ENCODE assay signal across 1 cellular context in the genomic region with DNA sequence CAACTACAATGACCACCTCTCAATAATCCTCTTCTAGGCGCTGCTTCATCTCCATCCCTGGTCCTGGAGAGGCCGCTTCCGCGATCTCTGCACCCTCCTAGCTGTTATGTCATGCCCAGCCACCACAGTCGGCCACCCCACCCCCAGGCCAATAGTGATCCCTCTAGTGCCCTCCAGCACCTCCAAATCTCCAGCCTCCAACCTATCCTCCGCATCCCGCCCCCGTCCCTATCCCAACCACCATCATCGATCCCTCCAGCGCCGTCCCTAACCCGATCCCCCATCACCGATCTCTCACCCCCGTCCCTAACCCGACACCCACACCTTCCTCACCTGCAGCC.
A peak's percentile ranks its signal among the peaks of the same experiment; 100 is the strongest.
TF ChIP-seq lines count a peak whose summit lies in the region.

No MANE protein-coding gene starts in this region.

TF ChIP-seq in HEK293, 187 proteins besides CTCF, POLR2A, EP300 and RAD21 (continued from another document and continues in another):
- TF ChIP-seq ZNF488 (tag by site-specific recombination; IDR thresholded peaks at IDR 0.05) (no peak), ZNF146 (tag by site-specific recombination; IDR thresholded peaks at IDR 0.05) (no peak; the same call in 1 of the 2 replicates), ZNF626 (tag by site-specific recombination; IDR thresholded peaks at IDR 0.05) (no peak), ZNF701 (tag by site-specific recombination; IDR thresholded peaks at IDR 0.05) (no peak), TRIM28 (IDR thresholded peaks at IDR 0.05; ENCODE audit: borderline replicate concordance, low read length) (no peak), BCL11A (tag by site-specific recombination; IDR thresholded peaks at IDR 0.05; ENCODE audit: low read depth) (no peak), ZNF133 (tag by site-specific recombination; IDR thresholded peaks at IDR 0.05) (no peak), ZBTB44 (tag by site-specific recombination; IDR thresholded peaks at IDR 0.05) (no peak), ZNF302 (tag by site-specific recombination; IDR thresholded peaks at IDR 0.05; ENCODE audit: low read depth) (no peak), ZNF560 (tag by site-specific recombination; IDR thresholded peaks at IDR 0.05; ENCODE audit: borderline replicate concordance) (no peak), ZNF169 (tag by site-specific recombination; IDR thresholded peaks at IDR 0.05) (no peak), ZBTB10 (tag by site-specific recombination; IDR thresholded peaks at IDR 0.05) (peak; percentile 62; the same call in 1 of the 2 replicates), EGR2 (tag by site-specific recombination; IDR thresholded peaks at IDR 0.05; ENCODE audit: low read depth) (peak; percentile 94), ZIC2 (tag by site-specific recombination; IDR thresholded peaks at IDR 0.05) (no peak), WT1 (tag by site-specific recombination; IDR thresholded peaks at IDR 0.05) (no peak), ZNF843 (tag by site-specific recombination; IDR thresholded peaks at IDR 0.05) (no peak), ZNF138 (tag by site-specific recombination; IDR thresholded peaks at IDR 0.05; ENCODE audit: borderline replicate concordance) (no peak), ZNF629 (tag by site-specific recombination; IDR thresholded peaks at IDR 0.05) (no peak), ZNF174 (tag by site-specific recombination; IDR thresholded peaks at IDR 0.05) (no peak), ZNF274 (IDR thresholded peaks at IDR 0.05; ENCODE audit: low read length) (no peak), ZNF274 (tag by site-specific recombination; IDR thresholded peaks at IDR 0.05; ENCODE audit: borderline replicate concordance) (no peak), KLF1 (tag by site-specific recombination; IDR thresholded peaks at IDR 0.05) (no peak), FEZF1 (tag by site-specific recombination; IDR thresholded peaks at IDR 0.05) (no peak), ZNF785 (tag by site-specific recombination; IDR thresholded peaks at IDR 0.05) (no peak), SP2 (tag by site-specific recombination; IDR thresholded peaks at IDR 0.05) (peak; percentile 16), PRDM10 (tag by site-specific recombination; IDR thresholded peaks at IDR 0.05) (peak; percentile 17; the same call in 1 of the 2 replicates), KLF8 (tag by site-specific recombination; IDR thresholded peaks at IDR 0.05) (no peak), ZNF549 (tag by site-specific recombination; IDR thresholded peaks at IDR 0.05) (no peak), ZNF248 (tag by site-specific recombination; IDR thresholded peaks at IDR 0.05) (no peak)
- TF ChIP-seq, protein P1, sequence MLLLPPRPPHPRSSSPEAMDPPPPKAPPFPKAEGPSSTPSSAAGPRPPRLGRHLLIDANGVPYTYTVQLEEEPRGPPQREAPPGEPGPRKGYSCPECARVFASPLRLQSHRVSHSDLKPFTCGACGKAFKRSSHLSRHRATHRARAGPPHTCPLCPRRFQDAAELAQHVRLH (tag by site-specific recombination; IDR thresholded peaks at IDR 0.05): no peak
- TF ChIP-seq, protein P2, sequence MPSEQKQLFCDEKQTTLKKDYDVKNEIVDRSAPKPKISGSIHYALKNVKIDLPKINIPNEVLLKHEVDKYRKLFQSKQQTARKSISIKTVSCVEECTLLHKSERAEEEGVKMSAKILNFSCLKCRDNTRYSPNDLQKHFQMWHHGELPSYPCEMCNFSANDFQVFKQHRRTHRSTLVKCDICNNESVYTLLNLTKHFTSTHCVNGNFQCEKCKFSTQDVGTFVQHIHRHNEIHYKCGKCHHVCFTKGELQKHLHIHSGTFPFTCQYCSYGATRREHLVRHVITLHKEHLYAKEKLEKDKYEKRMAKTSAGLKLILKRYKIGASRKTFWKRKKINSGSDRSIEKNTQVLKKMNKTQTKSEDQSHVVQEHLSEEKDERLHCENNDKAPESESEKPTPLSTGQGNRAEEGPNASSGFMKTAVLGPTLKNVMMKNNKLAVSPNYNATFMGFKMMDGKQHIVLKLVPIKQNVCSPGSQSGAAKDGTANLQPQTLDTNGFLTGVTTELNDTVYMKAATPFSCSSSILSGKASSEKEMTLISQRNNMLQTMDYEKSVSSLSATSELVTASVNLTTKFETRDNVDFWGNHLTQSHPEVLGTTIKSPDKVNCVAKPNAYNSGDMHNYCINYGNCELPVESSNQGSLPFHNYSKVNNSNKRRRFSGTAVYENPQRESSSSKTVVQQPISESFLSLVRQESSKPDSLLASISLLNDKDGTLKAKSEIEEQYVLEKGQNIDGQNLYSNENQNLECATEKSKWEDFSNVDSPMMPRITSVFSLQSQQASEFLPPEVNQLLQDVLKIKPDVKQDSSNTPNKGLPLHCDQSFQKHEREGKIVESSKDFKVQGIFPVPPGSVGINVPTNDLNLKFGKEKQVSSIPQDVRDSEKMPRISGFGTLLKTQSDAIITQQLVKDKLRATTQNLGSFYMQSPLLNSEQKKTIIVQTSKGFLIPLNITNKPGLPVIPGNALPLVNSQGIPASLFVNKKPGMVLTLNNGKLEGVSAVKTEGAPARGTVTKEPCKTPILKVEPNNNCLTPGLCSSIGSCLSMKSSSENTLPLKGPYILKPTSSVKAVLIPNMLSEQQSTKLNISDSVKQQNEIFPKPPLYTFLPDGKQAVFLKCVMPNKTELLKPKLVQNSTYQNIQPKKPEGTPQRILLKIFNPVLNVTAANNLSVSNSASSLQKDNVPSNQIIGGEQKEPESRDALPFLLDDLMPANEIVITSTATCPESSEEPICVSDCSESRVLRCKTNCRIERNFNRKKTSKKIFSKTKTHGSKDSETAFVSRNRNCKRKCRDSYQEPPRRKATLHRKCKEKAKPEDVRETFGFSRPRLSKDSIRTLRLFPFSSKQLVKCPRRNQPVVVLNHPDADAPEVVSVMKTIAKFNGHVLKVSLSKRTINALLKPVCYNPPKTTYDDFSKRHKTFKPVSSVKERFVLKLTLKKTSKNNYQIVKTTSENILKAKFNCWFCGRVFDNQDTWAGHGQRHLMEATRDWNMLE (tag by site-specific recombination; conservative IDR thresholded peaks at IDR 0.05; ENCODE audit: low read depth): no peak
- TF ChIP-seq, protein P3, sequence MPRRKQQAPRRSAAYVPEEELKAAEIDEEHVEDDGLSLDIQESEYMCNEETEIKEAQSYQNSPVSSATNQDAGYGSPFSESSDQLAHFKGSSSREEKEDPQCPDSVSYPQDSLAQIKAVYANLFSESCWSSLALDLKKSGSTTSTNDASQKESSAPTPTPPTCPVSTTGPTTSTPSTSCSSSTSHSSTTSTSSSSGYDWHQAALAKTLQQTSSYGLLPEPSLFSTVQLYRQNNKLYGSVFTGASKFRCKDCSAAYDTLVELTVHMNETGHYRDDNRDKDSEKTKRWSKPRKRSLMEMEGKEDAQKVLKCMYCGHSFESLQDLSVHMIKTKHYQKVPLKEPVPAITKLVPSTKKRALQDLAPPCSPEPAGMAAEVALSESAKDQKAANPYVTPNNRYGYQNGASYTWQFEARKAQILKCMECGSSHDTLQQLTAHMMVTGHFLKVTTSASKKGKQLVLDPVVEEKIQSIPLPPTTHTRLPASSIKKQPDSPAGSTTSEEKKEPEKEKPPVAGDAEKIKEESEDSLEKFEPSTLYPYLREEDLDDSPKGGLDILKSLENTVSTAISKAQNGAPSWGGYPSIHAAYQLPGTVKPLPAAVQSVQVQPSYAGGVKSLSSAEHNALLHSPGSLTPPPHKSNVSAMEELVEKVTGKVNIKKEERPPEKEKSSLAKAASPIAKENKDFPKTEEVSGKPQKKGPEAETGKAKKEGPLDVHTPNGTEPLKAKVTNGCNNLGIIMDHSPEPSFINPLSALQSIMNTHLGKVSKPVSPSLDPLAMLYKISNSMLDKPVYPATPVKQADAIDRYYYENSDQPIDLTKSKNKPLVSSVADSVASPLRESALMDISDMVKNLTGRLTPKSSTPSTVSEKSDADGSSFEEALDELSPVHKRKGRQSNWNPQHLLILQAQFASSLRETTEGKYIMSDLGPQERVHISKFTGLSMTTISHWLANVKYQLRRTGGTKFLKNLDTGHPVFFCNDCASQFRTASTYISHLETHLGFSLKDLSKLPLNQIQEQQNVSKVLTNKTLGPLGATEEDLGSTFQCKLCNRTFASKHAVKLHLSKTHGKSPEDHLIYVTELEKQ (tag by site-specific recombination; IDR thresholded peaks at IDR 0.05; ENCODE audit: borderline replicate concordance): no peak
- TF ChIP-seq, protein P4, sequence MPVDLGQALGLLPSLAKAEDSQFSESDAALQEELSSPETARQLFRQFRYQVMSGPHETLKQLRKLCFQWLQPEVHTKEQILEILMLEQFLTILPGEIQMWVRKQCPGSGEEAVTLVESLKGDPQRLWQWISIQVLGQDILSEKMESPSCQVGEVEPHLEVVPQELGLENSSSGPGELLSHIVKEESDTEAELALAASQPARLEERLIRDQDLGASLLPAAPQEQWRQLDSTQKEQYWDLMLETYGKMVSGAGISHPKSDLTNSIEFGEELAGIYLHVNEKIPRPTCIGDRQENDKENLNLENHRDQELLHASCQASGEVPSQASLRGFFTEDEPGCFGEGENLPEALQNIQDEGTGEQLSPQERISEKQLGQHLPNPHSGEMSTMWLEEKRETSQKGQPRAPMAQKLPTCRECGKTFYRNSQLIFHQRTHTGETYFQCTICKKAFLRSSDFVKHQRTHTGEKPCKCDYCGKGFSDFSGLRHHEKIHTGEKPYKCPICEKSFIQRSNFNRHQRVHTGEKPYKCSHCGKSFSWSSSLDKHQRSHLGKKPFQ (tag by site-specific recombination; IDR thresholded peaks at IDR 0.05): no peak
